1 cellular context compared by ENCODE assay signal in genomic region chr1:46218443-46218842, GRCh38.
A peak's percentile ranks its signal among the peaks of the same experiment; 100 is the strongest.
TF ChIP-seq lines count a peak whose summit lies in the region.

No MANE protein-coding gene starts in this region.

TF ChIP-seq in HEK293, 187 proteins besides CTCF, POLR2A, EP300 and RAD21 (continued from another document):
- no peak for TF ChIP-seq ZBTB8A (tag by site-specific recombination; IDR thresholded peaks at IDR 0.05)
- no peak for TF ChIP-seq KLF16 (tag by site-specific recombination; IDR thresholded peaks at IDR 0.05)
- TF ChIP-seq ZBTB17 (tag by site-specific recombination; IDR thresholded peaks at IDR 0.05): peak; percentile 72
- TF ChIP-seq KLF8 (tag by site-specific recombination; IDR thresholded peaks at IDR 0.05): no peak
- no peak for TF ChIP-seq HIC1 (tag by site-specific recombination; IDR thresholded peaks at IDR 0.05)
- no peak for TF ChIP-seq ZFP37 (tag by site-specific recombination; IDR thresholded peaks at IDR 0.05)
- TF ChIP-seq ZBTB7A (tag by site-specific recombination; IDR thresholded peaks at IDR 0.05; ENCODE audit: low read depth): no peak
